In genomic region chr11:40683010-40683409, GRCh38 we compare ENCODE assay signal across 15 cellular contexts.
DNase-seq lines count a peak whose midpoint lies in the region; ATAC-seq and TF ChIP-seq lines count a peak whose summit lies in the region.
"Had no signal": no experiment of that assay in that cellular context is flagged by ENCODE, and none has a peak within 500 bp of the region (broad histone marks: within the 10 kb centered on the region; RNA-seq: fewer than 3 reads in every experiment).

No MANE protein-coding gene starts in this region.

- H4K20me1 ChIP-seq in mammary epithelial cell (ENCODE audit: insufficient read depth, low read length): no peaks in the 10 kb centered on the region

- 73% methylated on average over 7 of the region's 7 CpGs for WGBS in mammary epithelial cell (ENCODE audit: low coverage, missing lambda C conversion rate)
- 92 to 96% methylated on average over 4 to 6 of the region's 7 CpGs for WGBS in endodermal cell (ENCODE audit: insufficient coverage in 1 of 2, insufficient read length in 1 of 2), 2 experiments

- no peaks in the 10 kb centered on the region for H3K36me3 ChIP-seq in mammary epithelial cell (ENCODE audit: insufficient read depth, low read length)
- no peaks in the 10 kb centered on the region for H3K36me3 ChIP-seq in endodermal cell (ENCODE audit: control insufficient read depth, insufficient read depth, low read length)

- intact Hi-C loops in mammary epithelial cell (cut with micrococcal nuclease): no loop called here

- H3K4me3 ChIP-seq in mammary epithelial cell (replicated peaks in 1 of 3; ENCODE audit: insufficient read depth in 1 of 3, low read depth in 2 of 3, low read length in 3 of 3) (no peak overlapping the region), endodermal cell (ENCODE audit: low read length) (no peak overlapping the region)
- H3K4me3 ChIP-seq: GM12878 had no signal

- peaks cover 6% of the 10 kb centered on the region for H3K9me3 ChIP-seq in mammary epithelial cell (replicated peaks; ENCODE audit: insufficient read depth, low read length)
- H3K9me3 ChIP-seq in endodermal cell (ENCODE audit: control insufficient read depth, low read length): no peaks in the 10 kb centered on the region

- H3K9me3 Mint-ChIP-seq in endodermal cell: peaks cover 14% of the 10 kb centered on the region

- in situ Hi-C loops in T47D (cut with HindIII; ENCODE audit: low pct_unique_long_range_greater_than_20kb, low sequenced_read_pairs): no loop called here
- in situ Hi-C loops in mammary epithelial cell (cut with MboI; ENCODE audit: low sequenced_read_pairs in 2 of 2): no loop called here

- no peaks in the 10 kb centered on the region for H3K79me2 ChIP-seq in mammary epithelial cell (ENCODE audit: insufficient read depth, low read length)

- no peak overlapping the region for H3K27ac Mint-ChIP-seq in endodermal cell
- H3K27ac Mint-ChIP-seq: B cell; CD4-positive, alpha-beta T cell had no signal

- DNase-seq in T47D (ENCODE audit: low read depth in 1 of 2, low spot score in 1 of 2): peak; percentile 9 to 67
- DNase-seq in mammary epithelial cell: no peak
- peak; percentile 0 for DNase-seq in M059J (ENCODE audit: low read depth)
- no peak for DNase-seq in endodermal cell
- no peak for DNase-seq in NCI-H748 treated with DMSO at 0.1 percent for 48 hours (lab: John Stamatoyannopoulos, UW)
- DNase-seq: C1 segment of cervical spinal cord; Calu3; CD4-positive, alpha-beta T cell; DMS 273 treated with DMSO at 0.1 percent for 48 hours had no signal

- H3K4me2 ChIP-seq in mammary epithelial cell (ENCODE audit: insufficient read depth, low read depth, low read length): no peak overlapping the region

- CTCF ChIA-PET in mammary epithelial cell (lab: Charles Lee; ENCODE audit: low non-redundant PET): no interaction called here

- H3K4me1 Mint-ChIP-seq in endodermal cell: peaks cover 6% of the 10 kb centered on the region
- H3K4me1 Mint-ChIP-seq: B cell had no signal

- H3K9ac ChIP-seq in mammary epithelial cell (ENCODE audit: insufficient read depth, low read length) (no peak overlapping the region), endodermal cell (ENCODE audit: extremely low read depth, low read length, poor library complexity, severe bottlenecking) (no peak overlapping the region)

- no peak overlapping the region for H2AFZ ChIP-seq in mammary epithelial cell (ENCODE audit: low read depth, low read length)

- H3K27me3 Mint-ChIP-seq in endodermal cell (ENCODE audit: insufficient read depth): no peaks in the 10 kb centered on the region
- H3K27me3 Mint-ChIP-seq: B cell; CD4-positive, alpha-beta T cell had no signal

- H3K4me1 ChIP-seq in mammary epithelial cell (ENCODE audit: insufficient read depth, low read length): no peaks in the 10 kb centered on the region
- H3K4me1 ChIP-seq in endodermal cell (ENCODE audit: control insufficient read depth, insufficient read depth, low read length): no peaks in the 10 kb centered on the region

- H3K36me3 Mint-ChIP-seq in endodermal cell (ENCODE audit: low read depth): no peaks in the 10 kb centered on the region

- no peaks in the 10 kb centered on the region for H3K27me3 ChIP-seq in mammary epithelial cell (ENCODE audit: insufficient read depth, low read length)
- H3K27me3 ChIP-seq in endodermal cell (ENCODE audit: control insufficient read depth, insufficient read depth, low read length, poor library complexity, severe bottlenecking): no peaks in the 10 kb centered on the region

- H3K27ac ChIP-seq in mammary epithelial cell (ENCODE audit: insufficient read depth, low read depth, low read length) (no peak overlapping the region), endodermal cell (ENCODE audit: low read depth, low read length) (no peak overlapping the region)

- H3K4me3 Mint-ChIP-seq in endodermal cell: no peak overlapping the region
- H3K4me3 Mint-ChIP-seq: B cell; CD4-positive, alpha-beta T cell had no signal

- TF ChIP-seq CTCF in mammary epithelial cell (conservative IDR thresholded peaks at IDR 0.05 in 1 of 2, IDR thresholded peaks at IDR 0.05 in 1 of 2; ENCODE audit: extremely low read depth in 1 of 2, insufficient read depth in 1 of 2, low read depth in 1 of 2, low read length in 2 of 2): no peak
- peak; percentile 40 for TF ChIP-seq CTCF in endodermal cell (conservative IDR thresholded peaks at IDR 0.05)

- BruUV-seq in mammary epithelial cell (replicated peaks; lab: Mats Ljungman, UMichigan): no TSS peak

- ATAC-seq in HG03045 (IDR thresholded peaks at IDR 0.05; ENCODE audit: unreplicated experiment) (no peak), HG03159 (IDR thresholded peaks at IDR 0.05; ENCODE audit: unreplicated experiment) (no peak)
- ATAC-seq: GM12878, HCT116, HepG2 had no signal

- dilution Hi-C loops in mammary epithelial cell (cut with HindIII; ENCODE audit: low sequenced_read_pairs): no loop called here

Comparison
In these comparisons a context has a peak if more than half of its experiments do, and no peak if none do; other contexts are left out.
1. DNase-seq: peak in T47D (2 of 2) and M059J (single experiment); none in mammary epithelial cell (single experiment), endodermal cell (single experiment) and NCI-H748 treated with DMSO at 0.1 percent for 48 hours (single experiment).